In the genomic region with DNA sequence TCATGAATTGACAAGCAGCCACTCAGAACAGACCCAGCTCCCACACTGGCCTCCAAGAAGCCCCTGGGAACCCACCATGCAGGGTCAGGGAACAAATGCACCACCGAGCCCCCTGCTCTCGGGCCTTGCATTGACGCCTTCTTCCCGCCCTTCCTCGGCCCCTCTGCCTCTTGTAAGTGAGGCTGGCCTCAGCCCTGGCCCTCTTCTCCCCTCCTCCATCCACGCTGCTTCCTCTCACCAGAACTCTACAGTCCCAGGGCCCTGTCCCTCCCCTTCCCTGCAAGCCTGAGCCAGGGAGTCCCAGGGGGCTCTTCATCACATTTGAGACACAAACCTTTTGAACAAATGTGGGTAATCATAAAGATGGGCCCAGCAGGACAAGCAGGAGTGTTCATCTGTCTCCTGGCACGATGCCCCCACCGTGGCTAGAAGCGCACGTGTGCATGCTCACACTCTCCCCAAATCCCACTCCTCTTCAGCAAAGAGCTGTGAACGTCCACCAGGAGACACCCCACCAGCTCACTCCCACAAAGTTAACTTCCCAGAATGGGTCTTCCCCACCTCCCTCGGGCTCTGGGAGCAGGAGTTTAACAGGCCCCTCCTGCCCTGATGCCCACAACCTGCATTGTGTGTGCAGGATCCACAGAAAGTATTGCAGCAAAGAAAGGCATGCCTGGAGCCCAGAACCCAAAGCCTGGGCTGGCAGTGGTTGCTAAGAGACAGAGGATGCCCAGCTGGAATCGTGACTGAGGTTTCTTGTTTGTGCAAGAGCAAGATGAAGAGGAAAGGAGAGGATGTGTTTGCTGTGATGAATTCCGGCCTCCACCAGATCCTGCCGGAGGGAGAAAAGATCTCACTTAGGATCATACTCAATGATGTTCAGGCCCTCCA, we compare ENCODE assay signal across 17 cellular contexts. TPM values are rescaled to one million over a fixed set of nuclear protein-coding genes. Genes with fewer than 3 reads are reported as not detected.
DNase-seq lines count a peak whose midpoint lies in the region; ATAC-seq, FAIRE-seq and TF ChIP-seq lines count a peak whose summit lies in the region.
"Had no signal": no experiment of that assay in that cellular context is flagged by ENCODE, and none has a peak within 500 bp of the region (broad histone marks: within the 10 kb centered on the region; RNA-seq: fewer than 3 reads in every experiment).

No MANE protein-coding gene starts in this region.

- FAIRE-seq in islet of Langerhans (lab: Jason Lieb, UNC) = peak; percentile 90
- FAIRE-seq: colon had no signal

- H4K20me1 ChIP-seq in mammary epithelial cell (ENCODE audit: insufficient read depth, low read length) = no peaks in the 10 kb centered on the region

- no peaks in the 10 kb centered on the region for H3K9me3 Mint-ChIP-seq in type B pancreatic cell
- H3K9me3 Mint-ChIP-seq: activated CD8-positive, alpha-beta T cell treated with anti-CD3 and anti-CD28 coated beads for 36 hours; memory B cell; stimulated activated naive B cell treated with anti-CD40 and anti-IgM and Interleukin-4, amounts not matched to agents 10 μg/mL and 1 μg/mL and 100 μg/mL, for 72 hours had no signal

- no peak for ATAC-seq in HG03520 (IDR thresholded peaks at IDR 0.05; ENCODE audit: unreplicated experiment)
- ATAC-seq in HG02759 (IDR thresholded peaks at IDR 0.05; ENCODE audit: unreplicated experiment) = no peak
- ATAC-seq: activated CD8-positive, alpha-beta T cell treated with anti-CD3 and anti-CD28 coated beads for 36 hours; stimulated activated naive B cell treated with anti-CD40 and anti-IgM and Interleukin-4, amounts not matched to agents 10 μg/mL and 1 μg/mL and 100 μg/mL, for 72 hours had no signal

- no peaks in the 10 kb centered on the region for H3K36me3 Mint-ChIP-seq in type B pancreatic cell
- H3K36me3 Mint-ChIP-seq: memory B cell; stimulated activated naive B cell treated with anti-CD40 and anti-IgM and Interleukin-4, amounts not matched to agents 10 μg/mL and 1 μg/mL and 100 μg/mL, for 72 hours had no signal

- peak overlapping the region; percentile 36 for H3K4me3 Mint-ChIP-seq in type B pancreatic cell
- H3K4me3 Mint-ChIP-seq: activated CD8-positive, alpha-beta T cell treated with anti-CD3 and anti-CD28 coated beads for 36 hours; memory B cell; stimulated activated naive B cell treated with anti-CD40 and anti-IgM and Interleukin-4, amounts not matched to agents 10 μg/mL and 1 μg/mL and 100 μg/mL, for 72 hours had no signal

- no peaks in the 10 kb centered on the region for H3K9me3 ChIP-seq in mammary epithelial cell (replicated peaks; ENCODE audit: insufficient read depth, low read length)
- no peaks in the 10 kb centered on the region for H3K9me3 ChIP-seq in breast epithelium
- H3K9me3 ChIP-seq: esophagus muscularis mucosa, prostate gland had no signal

- no TSS peak for BruUV-seq in mammary epithelial cell (replicated peaks; lab: Mats Ljungman, UMichigan)

- H3K4me1 ChIP-seq in mammary epithelial cell (ENCODE audit: insufficient read depth, low read length) = no peaks in the 10 kb centered on the region
- H3K4me1 ChIP-seq in breast epithelium = no peaks in the 10 kb centered on the region
- H3K4me1 ChIP-seq: prostate gland had no signal

- intact Hi-C loops in mammary epithelial cell (cut with micrococcal nuclease) = no loop called here
- intact Hi-C loops in breast epithelium (cut with DNase I; ENCODE audit: low total_unique reads) = no loop called here

- 46% methylated on average over 14 of the region's 15 CpGs for WGBS in mammary epithelial cell (ENCODE audit: low coverage, missing lambda C conversion rate)

- H3K27me3 Mint-ChIP-seq in type B pancreatic cell = no peaks in the 10 kb centered on the region

- H3K4me3 ChIP-seq in mammary epithelial cell (replicated peaks in 1 of 3; ENCODE audit: insufficient read depth in 1 of 3, low read depth in 2 of 3, low read length in 3 of 3) (no peak overlapping the region), breast epithelium (no peak overlapping the region)
- H3K4me3 ChIP-seq: esophagus muscularis mucosa, prostate gland had no signal

- H2AFZ ChIP-seq in mammary epithelial cell (ENCODE audit: low read depth, low read length) = no peak overlapping the region

- H3K79me2 ChIP-seq in mammary epithelial cell (ENCODE audit: insufficient read depth, low read length) = no peaks in the 10 kb centered on the region

- no peak overlapping the region for H3K9ac ChIP-seq in mammary epithelial cell (ENCODE audit: insufficient read depth, low read length)

- dilution Hi-C loops in mammary epithelial cell (cut with HindIII; ENCODE audit: low sequenced_read_pairs) = no loop called here

- H3K36me3 ChIP-seq in mammary epithelial cell (ENCODE audit: insufficient read depth, low read length) = no peaks in the 10 kb centered on the region
- no peaks in the 10 kb centered on the region for H3K36me3 ChIP-seq in breast epithelium
- H3K36me3 ChIP-seq: esophagus muscularis mucosa, prostate gland had no signal

- H3K4me2 ChIP-seq in mammary epithelial cell (ENCODE audit: insufficient read depth, low read depth, low read length) = no peak overlapping the region

- CTCF ChIA-PET in mammary epithelial cell (lab: Charles Lee; ENCODE audit: low non-redundant PET) = interaction anchor here (0.7 kb wide), 1 partner anchor 52 kb away, joined by 4 read pairs; no protein-coding TSS in a partner anchor

- DNase-seq in mammary epithelial cell = peak; percentile 3
- DNase-seq in breast epithelium (ENCODE audit: low spot score in 2 of 2) = no peak
- DNase-seq in NCI-H524 (lab: John Stamatoyannopoulos, UW) = peak; percentile 66 to 80
- DNase-seq in type B pancreatic cell (ENCODE audit: extremely low spot score, unreplicated experiment) = no peak
- no peak for DNase-seq in RKO (ENCODE audit: low spot score)
- DNase-seq: activated CD8-positive, alpha-beta T cell treated with anti-CD3 and anti-CD28 coated beads for 36 hours; activated gamma-delta T cell treated with Interleukin-2 at 50 U/mL for 16 hours; NCI-H226; stimulated activated CD4-positive, alpha-beta T cell treated with anti-CD3 and anti-CD28 coated beads, Interleukin-2, amount 100 ng/mL, for 48 hours; stimulated activated naive B cell treated with anti-CD40 and anti-IgM and Interleukin-4, amounts not matched to agents 10 μg/mL and 1 μg/mL and 100 μg/mL, for 72 hours had no signal

- H3K4me1 Mint-ChIP-seq in type B pancreatic cell (ENCODE audit: unreplicated experiment) = peaks cover 32% of the 10 kb centered on the region
- H3K4me1 Mint-ChIP-seq: memory B cell; stimulated activated naive B cell treated with anti-CD40 and anti-IgM and Interleukin-4, amounts not matched to agents 10 μg/mL and 1 μg/mL and 100 μg/mL, for 72 hours had no signal

- no peak for TF ChIP-seq POLR2A in breast epithelium (IDR thresholded peaks at IDR 0.05)

- H3K27me3 ChIP-seq in mammary epithelial cell (ENCODE audit: insufficient read depth, low read length) (no peaks in the 10 kb centered on the region), breast epithelium (no peaks in the 10 kb centered on the region)

- in situ Hi-C loops in mammary epithelial cell (cut with MboI; ENCODE audit: low sequenced_read_pairs in 2 of 2) = no loop called here

- TF ChIP-seq CTCF in mammary epithelial cell (conservative IDR thresholded peaks at IDR 0.05 in 1 of 2, IDR thresholded peaks at IDR 0.05 in 1 of 2; ENCODE audit: extremely low read depth in 1 of 2, insufficient read depth in 1 of 2, low read depth in 1 of 2, low read length in 2 of 2) (no peak), breast epithelium (IDR thresholded peaks at IDR 0.05) (no peak), type B pancreatic cell (conservative IDR thresholded peaks at IDR 0.05) (no peak)

- H3K27ac Mint-ChIP-seq in type B pancreatic cell = peak overlapping the region; percentile 70
- H3K27ac Mint-ChIP-seq: activated CD8-positive, alpha-beta T cell treated with anti-CD3 and anti-CD28 coated beads for 36 hours; memory B cell; stimulated activated naive B cell treated with anti-CD40 and anti-IgM and Interleukin-4, amounts not matched to agents 10 μg/mL and 1 μg/mL and 100 μg/mL, for 72 hours had no signal

- H3K27ac ChIP-seq in mammary epithelial cell (ENCODE audit: insufficient read depth, low read depth, low read length) = no peak overlapping the region
- no peak overlapping the region for H3K27ac ChIP-seq in breast epithelium
- H3K27ac ChIP-seq: esophagus muscularis mucosa, prostate gland had no signal

RNA-seq across cellular contexts. Expression of gene SLIT1, which starts 57.6 kb away (rescaled TPM):
- total RNA-seq in mammary epithelial cell (not detected), breast epithelium (under 1 TPM; under 0.01 to 0.44 (median 0.16) TPM), type B pancreatic cell (ENCODE audit: low replicate concordance) (2.2 and 55.7 TPM in 2 replicates)
- polyA plus RNA-seq in mammary epithelial cell = not detected
- not detected for polyA minus RNA-seq in mammary epithelial cell

Comparison
In these comparisons a context has a peak if more than half of its experiments do, and no peak if none do; other contexts are left out.
1. DNase-seq: peak in mammary epithelial cell (single experiment) and NCI-H524 (2 of 2); none in breast epithelium (0 of 2), type B pancreatic cell (single experiment) and RKO (single experiment).